ENCODE assay signal across 19 cellular contexts in the genomic region with DNA sequence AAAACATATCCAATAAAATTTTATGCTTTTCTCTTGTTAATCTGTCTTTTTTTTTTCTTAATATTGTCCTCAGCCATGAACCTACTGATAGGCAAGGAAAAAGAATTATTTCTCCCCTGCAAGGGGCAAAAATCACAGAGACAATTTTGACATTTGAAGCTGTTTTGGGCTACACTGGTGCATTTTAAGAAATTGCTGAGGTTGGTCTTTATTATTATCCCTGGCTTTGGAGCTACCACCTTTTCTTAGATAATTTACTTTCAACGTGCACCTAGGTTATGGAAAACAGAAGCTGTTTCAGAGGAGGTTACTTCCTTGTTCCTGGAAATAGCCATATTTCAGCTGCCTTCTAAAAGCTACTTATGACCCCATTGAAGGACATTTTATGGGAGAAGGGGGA.
"Had no signal": no experiment of that assay in that cellular context is flagged by ENCODE, and none has a peak within 500 bp of the region (broad histone marks: within the 10 kb centered on the region; RNA-seq: fewer than 3 reads in every experiment).

No MANE protein-coding gene starts in this region.

- H3K27ac ChIP-seq: HL-60, KMS-11, RWPE1 had no signal

- H3K4me2 ChIP-seq: KMS-11, SK-N-SH had no signal

- FAIRE-seq: HTR-8/SVneo had no signal

- DNase-seq: MM.1S, NCI-H1092, NCI-H1105 treated with DMSO at 0.1 percent for 48 hours, NCI-H1417 treated with DMSO at 0.1 percent for 48 hours, NCI-H146, NCI-H1694 treated with DMSO at 0.1 percent for 48 hours, NCI-H1930, NCI-H2107, NCI-H2227 treated with DMSO at 0.1 percent for 48 hours, NCI-H526 treated with DMSO at 0.1 percent for 48 hours, NCI-H748 treated with DMSO at 0.1 percent for 48 hours, SHP77, SK-N-SH had no signal

- H3K9me3 ChIP-seq: SK-N-SH had no signal

- H3K9ac ChIP-seq: KMS-11, SK-N-SH had no signal

- ATAC-seq: Panc1, PC-3 had no signal
